Comparison of ENCODE assay signal across 20 cellular contexts in genomic region chr1:81340258-81340657, GRCh38.
"Had no signal": no experiment of that assay in that cellular context is flagged by ENCODE, and none has a peak within 500 bp of the region (broad histone marks: within the 10 kb centered on the region; RNA-seq: fewer than 3 reads in every experiment).

No MANE protein-coding gene starts in this region.

- H3K4me1 ChIP-seq: gastrocnemius medialis, left lung, lower lobe of right lung, pancreas, stomach had no signal

- H3K4me3 ChIP-seq: dorsolateral prefrontal cortex, gastrocnemius medialis, heart right ventricle, left lung, lower lobe of right lung, pancreas, stomach, thoracic aorta had no signal

- H3K36me3 ChIP-seq: gastrocnemius medialis, heart right ventricle, left lung, lower lobe of right lung, pancreas, stomach, thoracic aorta had no signal

- H3K9me3 ChIP-seq: gastrocnemius medialis, heart right ventricle, lower lobe of right lung, pancreas, stomach, thoracic aorta had no signal

- H3K27ac ChIP-seq: dorsolateral prefrontal cortex, gastrocnemius medialis, heart right ventricle, left lung, lower lobe of right lung, pancreas, stomach, thoracic aorta had no signal

- DNase-seq: dorsolateral prefrontal cortex; effector CD8-positive, alpha-beta T cell; gastrocnemius medialis; heart right ventricle; left lung; lower lobe of right lung; mesenchymal stem cell; midbrain; occipital lobe; pancreas; right cardiac atrium; small intestine; stimulated activated CD4-positive, alpha-beta T cell treated with anti-CD3 and anti-CD28 coated beads, Interleukin-12 subunit alpha, Interleukin-12 subunit beta, amount 100 ng/mL, for 4 hours; stimulated activated naive CD4-positive, alpha-beta T cell; stomach; substantia nigra; trophoblast cell had no signal

- FAIRE-seq: colon, keratinocyte, pancreas, small intestine had no signal

- H3K27me3 ChIP-seq: dorsolateral prefrontal cortex, gastrocnemius medialis, heart right ventricle, left lung, pancreas, stomach had no signal
